ENCODE assay signal across 17 cellular contexts in genomic region chr11:35586216-35586615, GRCh38. TPM values are rescaled to one million over a fixed set of nuclear protein-coding genes. Genes with fewer than 3 reads are reported as not detected.
DNase-seq lines count a peak whose midpoint lies in the region; ATAC-seq and TF ChIP-seq lines count a peak whose summit lies in the region.
"Had no signal": no experiment of that assay in that cellular context is flagged by ENCODE, and none has a peak within 500 bp of the region (broad histone marks: within the 10 kb centered on the region; RNA-seq: fewer than 3 reads in every experiment).

No MANE protein-coding gene starts in this region.

- no peak overlapping the region for H3K4me3 ChIP-seq in IMR-90 (ENCODE audit: insufficient read depth, low read depth, low read length)
- no peak overlapping the region for H3K4me3 ChIP-seq in aorta (ENCODE audit: low read length in 2 of 2)
- H3K4me3 ChIP-seq: A549; BLaER1 treated with 17β-estradiol and CSF1 and Interleukin-3, amounts not matched to agents 10 nM and 100 nM had no signal

- no peak overlapping the region for H3K9ac ChIP-seq in IMR-90 (ENCODE audit: low read depth, low read length)
- H3K9ac ChIP-seq: BLaER1 treated with 17β-estradiol and CSF1 and Interleukin-3, amounts not matched to agents 10 nM and 100 nM had no signal

- H3K9me3 ChIP-seq in IMR-90 (ENCODE audit: control insufficient read depth, insufficient read depth, low read length) (no peaks in the 10 kb centered on the region), aorta (ENCODE audit: control insufficient read depth, low read length) (no peaks in the 10 kb centered on the region)
- H3K9me3 ChIP-seq: A549; BLaER1 treated with 17β-estradiol and CSF1 and Interleukin-3, amounts not matched to agents 10 nM and 100 nM; Caco-2 had no signal

- H4K5ac ChIP-seq in IMR-90 (ENCODE audit: low read depth, low read length) = no peak overlapping the region

- no peak for TF ChIP-seq POLR2A in IMR-90 (IDR thresholded peaks at IDR 0.05; ENCODE audit: low read depth, low read length)

- H4K91ac ChIP-seq in IMR-90 (ENCODE audit: insufficient read depth, low read depth, low read length) = no peak overlapping the region

- H2BK20ac ChIP-seq in IMR-90 (ENCODE audit: low read depth, low read length) = peak overlapping the region; percentile 8; the same call in 1 of the 2 replicates

- H3K27ac ChIP-seq in IMR-90 (ENCODE audit: insufficient read depth, low read length) (no peak overlapping the region), aorta (ENCODE audit: low read depth in 1 of 2, low read length in 2 of 2) (no peak overlapping the region)
- H3K27ac ChIP-seq: 22Rv1; A549; BLaER1 treated with 17β-estradiol and CSF1 and Interleukin-3, amounts not matched to agents 10 nM and 100 nM; C4-2B had no signal

- no peaks in the 10 kb centered on the region for H3K9me3 Mint-ChIP-seq in nephron
- H3K9me3 Mint-ChIP-seq: CD4-positive, alpha-beta T cell; CD8-positive, alpha-beta T cell had no signal

- intact Hi-C loops in IMR-90 (cut with micrococcal nuclease) (no loop called here), aorta (cut with DNase I) (no loop called here)

- TF ChIP-seq RAD21 in IMR-90 (IDR thresholded peaks at IDR 0.05; ENCODE audit: low read length) = no peak

- no peaks in the 10 kb centered on the region for H3K36me3 Mint-ChIP-seq in nephron (ENCODE audit: low read depth)
- H3K36me3 Mint-ChIP-seq: CD8-positive, alpha-beta T cell had no signal

- dilution Hi-C loops in IMR-90 (cut with HindIII; ENCODE audit: low sequenced_read_pairs, unreplicated experiment) = no loop called here

- H2AK9ac ChIP-seq in IMR-90 (replicated peaks; ENCODE audit: low read depth, low read length, poor library complexity) = no peak overlapping the region

- peaks cover 36% of the 10 kb centered on the region for H3K9me1 ChIP-seq in IMR-90 (ENCODE audit: insufficient read depth, low read length)

- no peak overlapping the region for H2BK5ac ChIP-seq in IMR-90 (ENCODE audit: low read depth, low read length, poor library complexity, severe bottlenecking)

- in situ Hi-C loops in IMR-90 (cut with MboI; ENCODE audit: low sequenced_read_pairs) = no loop called here

- WGBS in IMR-90 (ENCODE audit: extremely low coverage in 2 of 2, insufficient read length in 1 of 2), 2 experiments = no CpG with 5 or more reads among the region's 3 CpGs
- 3 to 18% methylated on average over 3 of the region's 3 CpGs for WGBS in aorta, 2 donors

- peak overlapping the region in 2 of 3 experiments; percentile 43 to 87 for H3K27ac Mint-ChIP-seq in nephron
- H3K27ac Mint-ChIP-seq: B cell; CD4-positive, alpha-beta T cell; CD8-positive, alpha-beta T cell had no signal

- H3K18ac ChIP-seq in IMR-90 (ENCODE audit: low read depth, low read length) = no peak overlapping the region

- peak overlapping the region; percentile 87; the same call in 2 of the 3 replicates for H2BK15ac ChIP-seq in IMR-90 (ENCODE audit: low read depth, low read length)

- 0 out of 2 replicates have a peak overlapping the region, but pooled peaks have one; percentile 90 for H2AK5ac ChIP-seq in IMR-90 (ENCODE audit: low read depth, low read length)

- no peak overlapping the region for H3K4ac ChIP-seq in IMR-90 (ENCODE audit: low read depth, low read length)

- 0 out of 2 replicates have a peak overlapping the region, but pooled peaks have one; percentile 23 for H3K14ac ChIP-seq in IMR-90 (replicated peaks; ENCODE audit: low read depth, low read length)

- no peak overlapping the region for H3K4me2 ChIP-seq in IMR-90 (ENCODE audit: low read depth, low read length)
- H3K4me2 ChIP-seq: A549; BLaER1 treated with 17β-estradiol and CSF1 and Interleukin-3, amounts not matched to agents 10 nM and 100 nM had no signal

- no peak overlapping the region for H4K8ac ChIP-seq in IMR-90 (ENCODE audit: low read depth in 2 of 2, low read length in 2 of 2)

- peaks cover 40% of the 10 kb centered on the region for H3K4me1 Mint-ChIP-seq in nephron
- H3K4me1 Mint-ChIP-seq: B cell had no signal

- H3K79me1 ChIP-seq in IMR-90 (ENCODE audit: low read depth in 1 of 2, low read length in 2 of 2) = 0 out of 4 replicates have a peak, but pooled peaks cover 0 to 4% of the 10 kb centered on the region in 2 experiments

- no TSS peak for BruUV-seq in IMR-90 (replicated peaks; lab: Mats Ljungman, UMichigan)

- DNase-seq in IMR-90 = no peak
- no peak for DNase-seq in aorta
- no peak for DNase-seq in NCI-H82 treated with DMSO at 0.1 percent for 48 hours (lab: John Stamatoyannopoulos, UW; ENCODE audit: unreplicated experiment)
- DNase-seq in central memory CD4-positive, alpha-beta T cell = no peak
- DNase-seq: AML-193; Caco-2; Calu3; CD4-positive, alpha-beta T cell; CD8-positive, alpha-beta T cell; DMS79 treated with DMSO at 0.1 percent for 48 hours; GF-D8 had no signal

- no peak overlapping the region for H3K4me3 Mint-ChIP-seq in nephron
- H3K4me3 Mint-ChIP-seq: B cell; CD4-positive, alpha-beta T cell; CD8-positive, alpha-beta T cell had no signal

- H3K56ac ChIP-seq in IMR-90 (ENCODE audit: extremely low read depth, insufficient read depth, low read length) = no peak overlapping the region

- POLR2A ChIA-PET in IMR-90 (lab: Charles Lee; ENCODE audit: unreplicated experiment) = no interaction called here

- H2AFZ ChIP-seq in IMR-90 (replicated peaks; ENCODE audit: low read length, poor library complexity) = no peak overlapping the region

- CTCF ChIA-PET in IMR-90 (lab: Yijun Ruan, JAX) = interaction anchor here (1.4 kb wide), 1 partner anchor 30 kb away, joined by 3 read pairs; no protein-coding TSS in a partner anchor

- 0 out of 2 replicates have a peak overlapping the region, but pooled peaks have one; percentile 16 for H2BK120ac ChIP-seq in IMR-90 (ENCODE audit: low read depth, low read length)

- peaks cover 11% of the 10 kb centered on the region for H3K27me3 Mint-ChIP-seq in nephron (ENCODE audit: low read depth)

- H3K36me3 ChIP-seq in IMR-90 (ENCODE audit: control insufficient read depth, insufficient read depth, low read length) = no peaks in the 10 kb centered on the region
- no peaks in the 10 kb centered on the region for H3K36me3 ChIP-seq in aorta (ENCODE audit: control insufficient read depth in 1 of 2, insufficient read depth in 2 of 2, low read length in 1 of 2)
- H3K36me3 ChIP-seq: BLaER1 treated with 17β-estradiol and CSF1 and Interleukin-3, amounts not matched to agents 10 nM and 100 nM had no signal

- no peaks in the 10 kb centered on the region for H4K20me1 ChIP-seq in IMR-90 (ENCODE audit: insufficient read depth, low read length)
- H4K20me1 ChIP-seq: BLaER1 treated with 17β-estradiol and CSF1 and Interleukin-3, amounts not matched to agents 10 nM and 100 nM had no signal

- H3K4me1 ChIP-seq in IMR-90 (ENCODE audit: control insufficient read depth, insufficient read depth, low read length) (peaks cover 35% of the 10 kb centered on the region), aorta (ENCODE audit: control insufficient read depth in 1 of 2, insufficient read depth in 2 of 2, low read length in 2 of 2) (peaks cover 4 to 11% of the 10 kb centered on the region in 2 donors)

- no peak for ATAC-seq in IMR-90 (ENCODE audit: low read depth)
- ATAC-seq in aorta (ENCODE audit: low FRiP score) = peak; percentile 73
- ATAC-seq: A549; CD8-positive, alpha-beta T cell had no signal

- H3K27me3 ChIP-seq in IMR-90 (ENCODE audit: control insufficient read depth, insufficient read depth, low read length) = no peaks in the 10 kb centered on the region
- H3K27me3 ChIP-seq in aorta (ENCODE audit: control insufficient read depth in 1 of 2, insufficient read depth in 2 of 2, low read length in 1 of 2) = peaks cover 0 to 2% of the 10 kb centered on the region in 2 donors
- H3K27me3 ChIP-seq: BLaER1 treated with 17β-estradiol and CSF1 and Interleukin-3, amounts not matched to agents 10 nM and 100 nM had no signal

- H3K23ac ChIP-seq in IMR-90 (ENCODE audit: low read depth, low read length) = no peak overlapping the region

- no peak for TF ChIP-seq CTCF in IMR-90 (conservative IDR thresholded peaks at IDR 0.05; ENCODE audit: low read depth, low read length)
- TF ChIP-seq CTCF in nephron (IDR thresholded peaks at IDR 0.05; ENCODE audit: unreplicated experiment in 3 of 3) = no peak

TF ChIP-seq in IMR-90, 13 proteins besides CTCF, POLR2A, EP300 and RAD21 (continues in another document):
- TF ChIP-seq RCOR1 (IDR thresholded peaks at IDR 0.05; ENCODE audit: insufficient replicate concordance, low read length) (no peak), RFX5 (IDR thresholded peaks at IDR 0.05; ENCODE audit: low read depth, low read length) (no peak), ELK1 (IDR thresholded peaks at IDR 0.05; ENCODE audit: borderline replicate concordance, low read depth, low read length) (no peak), FOS (IDR thresholded peaks at IDR 0.05; ENCODE audit: low read depth, low read length) (no peak), BHLHE40 (IDR thresholded peaks at IDR 0.05; ENCODE audit: low read depth, low read length) (no peak), CHD1 (IDR thresholded peaks at IDR 0.05; ENCODE audit: low read depth, low read length) (no peak), SMC3 (IDR thresholded peaks at IDR 0.05; ENCODE audit: low read depth, low read length) (no peak), CEBPB (IDR thresholded peaks at IDR 0.05; ENCODE audit: low read depth, low read length) (no peak), MAFK (IDR thresholded peaks at IDR 0.05; ENCODE audit: low read depth, low read length) (no peak), MAZ (IDR thresholded peaks at IDR 0.05; ENCODE audit: borderline replicate concordance, low read depth, low read length) (no peak)

RNA-seq across cellular contexts. Expression of gene FJX1, which starts 32.0 kb away (rescaled TPM):
- total RNA-seq in IMR-90 (2012; rRNA removed) = 8.1 and 8.4 TPM in 2 replicates
- polyA plus RNA-seq in IMR-90 (2012; rRNA removed) = 11.2 and 14.2 TPM in 2 replicates
- polyA plus RNA-seq in IMR-90 (2012; cell fraction: cytosol; rRNA removed) = 16.5 and 30.3 TPM in 2 replicates
- 12.9 and 26.1 TPM in 2 replicates for polyA plus RNA-seq in IMR-90 (2012; cell fraction: nucleus; rRNA removed; ENCODE audit: low replicate concordance)
- total RNA-seq in aorta = 10 to 100 TPM in 1 of 2 donors, 1 to 10 TPM in 1; 5.8 to 10.4 TPM
- polyA plus RNA-seq in aorta = under 1 TPM in 1 of 2 donors, not detected in 1; 1.00 TPM
- total RNA-seq: B cell; CD4-positive, alpha-beta T cell; CD8-positive, alpha-beta T cell had no signal
